ENCODE assay signal across 8 cellular contexts in the genomic region with DNA sequence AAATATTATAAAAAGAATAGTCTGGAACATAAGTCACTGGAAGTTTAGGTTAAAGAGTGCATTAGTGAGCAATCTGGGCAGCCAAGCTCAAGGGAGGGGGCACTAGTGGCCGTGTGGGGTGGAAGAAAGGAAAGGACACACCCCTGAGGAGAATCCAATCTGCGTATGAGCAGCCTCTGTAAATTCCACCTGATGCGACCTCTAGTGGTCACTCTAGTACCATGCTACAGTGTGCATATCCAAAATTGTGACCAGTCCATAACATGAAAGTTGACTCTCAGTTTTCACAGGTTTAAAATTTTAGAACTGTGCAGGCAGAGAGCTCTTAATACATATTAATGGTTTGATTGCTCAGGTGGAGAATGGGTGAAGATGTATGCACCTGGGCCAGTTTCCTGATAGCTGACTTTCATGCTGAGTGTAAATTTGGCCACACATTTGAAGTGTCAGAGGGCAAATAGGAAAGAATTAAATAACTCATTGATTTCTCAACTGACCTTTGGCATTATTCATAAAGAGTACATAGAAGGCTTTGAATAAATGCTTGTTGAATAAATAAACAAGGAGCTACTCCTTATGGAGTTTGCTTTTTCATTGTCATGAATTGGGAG.
DNase-seq lines count a peak whose midpoint lies in the region; ATAC-seq and TF ChIP-seq lines count a peak whose summit lies in the region.

No MANE protein-coding gene starts in this region.

- ATAC-seq in GM18502 (IDR thresholded peaks at IDR 0.05; ENCODE audit: poor library complexity, unreplicated experiment) (peak; percentile 96), HG02798 (IDR thresholded peaks at IDR 0.05; ENCODE audit: poor library complexity, unreplicated experiment) (peak; percentile 97)

- POLR2A ChIA-PET in AG04450 (lab: Yijun Ruan, JAX), result no interaction called here

- H3K27ac ChIP-seq in AG04450 (ENCODE audit: low read depth, low read length), result no peak overlapping the region
- no peak overlapping the region for H3K27ac ChIP-seq in brain microvascular endothelial cell

- DNase-seq in AG04450 (ENCODE audit: low read depth, low spot score) (peak; percentile 6), NCI-H1092 (lab: John Stamatoyannopoulos, UW) (peak; percentile 52), T follicular helper cell (ENCODE audit: low read depth) (peak; percentile 19), brain microvascular endothelial cell (peak; percentile 47), islet precursor cell (peak; percentile 75)
- DNase-seq in stimulated activated CD4-positive, alpha-beta T cell treated with anti-CD3 and anti-CD28 coated beads, Interleukin-4, amount 100 ng/mL, for 1 hour, result peak; percentile 19

- H3K9me3 ChIP-seq in AG04450 (ENCODE audit: control insufficient read depth, insufficient read depth, low read length), result peaks cover 4% of the 10 kb centered on the region

- in situ Hi-C loops in brain microvascular endothelial cell (cut with HindIII; ENCODE audit: low pct_ligation_motif_present, low sequenced_read_pairs), result no loop called here

- TF ChIP-seq CTCF in AG04450 (IDR thresholded peaks at IDR 0.05; ENCODE audit: low read depth, low read length), result peak; percentile 93
- peak; percentile 89 for TF ChIP-seq CTCF in brain microvascular endothelial cell (IDR thresholded peaks at IDR 0.05; ENCODE audit: low read depth, low read length, missing control alignments)

- H3K4me3 ChIP-seq in AG04450 (ENCODE audit: low read depth, low read length) (no peak overlapping the region), brain microvascular endothelial cell (ENCODE audit: low read depth, low read length) (no peak overlapping the region)

- no peaks in the 10 kb centered on the region for H3K36me3 ChIP-seq in brain microvascular endothelial cell (replicated peaks)

- CTCF ChIA-PET in AG04450 (lab: Charles Lee), result interaction anchor here (0.5 to 5.2 kb wide), 64 partner anchors 10 to 455 kb away, joined by 3 to 118 read pairs (median 4); no protein-coding TSS in a partner anchor

- H3K27me3 ChIP-seq in AG04450 (ENCODE audit: control insufficient read depth, insufficient read depth, low read length) (no peaks in the 10 kb centered on the region), brain microvascular endothelial cell (replicated peaks) (no peaks in the 10 kb centered on the region)

Comparison
In these comparisons a context has a peak if more than half of its experiments do, and no peak if none do; other contexts are left out.
1. DNase-seq: peak in every context shown above with its lines; median percentile 75 in islet precursor cell; 52 in NCI-H1092; 47 in brain microvascular endothelial cell; 19 in T follicular helper cell; 19 in stimulated activated CD4-positive, alpha-beta T cell treated with anti-CD3 and anti-CD28 coated beads, Interleukin-4, amount 100 ng/mL, for 1 hour; 6 in AG04450.